19 cellular contexts compared by ENCODE assay signal in genomic region chr12:30820406-30820946, GRCh38.
"Had no signal": no experiment of that assay in that cellular context is flagged by ENCODE, and none has a peak within 500 bp of the region (broad histone marks: within the 10 kb centered on the region; RNA-seq: fewer than 3 reads in every experiment).

No MANE protein-coding gene starts in this region.

- H3K4me3 ChIP-seq: cardiac muscle cell, left ventricle myocardium inferior, tibial artery had no signal

- H3K27ac ChIP-seq: cardiac muscle cell, epithelial cell of prostate, left ventricle myocardium inferior, tibial artery had no signal

- H3K9me3 ChIP-seq: left ventricle myocardium inferior, tibial artery had no signal

- H3K36me3 Mint-ChIP-seq: activated CD4-positive, alpha-beta memory T cell treated with anti-CD3 and anti-CD28 coated beads for 36 hours; activated naive CD8-positive, alpha-beta T cell treated with anti-CD3 and anti-CD28 coated beads for 36 hours; naive thymus-derived CD4-positive, alpha-beta T cell; WTC11 had no signal

- DNase-seq: activated CD4-positive, alpha-beta memory T cell treated with anti-CD3 and anti-CD28 coated beads for 36 hours; activated CD4-positive, alpha-beta T cell treated with anti-CD3 and anti-CD28 coated beads for 4 hours; activated naive CD8-positive, alpha-beta T cell treated with anti-CD3 and anti-CD28 coated beads for 36 hours; amniotic stem cell; effector memory CD4-positive, alpha-beta T cell; kidney glomerular epithelial cell; left ventricle myocardium inferior; naive thymus-derived CD4-positive, alpha-beta T cell; nucleus accumbens; stimulated activated CD4-positive, alpha-beta T cell treated with anti-CD3 and anti-CD28 coated beads, Interleukin-12 subunit alpha, Interleukin-12 subunit beta, amount 100 ng/mL, for 4 hours; stimulated activated CD4-positive, alpha-beta T cell treated with anti-CD3 and anti-CD28 coated beads, Interleukin-1b, Interleukin-23, amount 100 ng/mL, for 48 hours; stimulated activated CD8-positive, alpha-beta memory T cell treated with anti-CD3 and anti-CD28 coated beads, Interleukin-4, amount 100 ng/mL, for 48 hours; stimulated activated naive CD4-positive, alpha-beta T cell; T-helper 2 cell; tibial artery had no signal

- H3K27ac Mint-ChIP-seq: activated CD4-positive, alpha-beta memory T cell treated with anti-CD3 and anti-CD28 coated beads for 36 hours; activated naive CD8-positive, alpha-beta T cell treated with anti-CD3 and anti-CD28 coated beads for 36 hours; dendritic cell treated with granulocyte-macrophage colony-stimulating factor and Interleukin-4, amounts not matched to agents 40 ng/mL and 50 ng/mL, for 4 days; naive thymus-derived CD4-positive, alpha-beta T cell; WTC11 had no signal

- H3K9me3 Mint-ChIP-seq: activated CD4-positive, alpha-beta memory T cell treated with anti-CD3 and anti-CD28 coated beads for 36 hours; activated naive CD8-positive, alpha-beta T cell treated with anti-CD3 and anti-CD28 coated beads for 36 hours; dendritic cell treated with granulocyte-macrophage colony-stimulating factor and Interleukin-4, amounts not matched to agents 40 ng/mL and 50 ng/mL, for 4 days; WTC11 had no signal

- H3K36me3 ChIP-seq: cardiac muscle cell, left ventricle myocardium inferior, tibial artery had no signal

- H3K4me3 Mint-ChIP-seq: activated CD4-positive, alpha-beta memory T cell treated with anti-CD3 and anti-CD28 coated beads for 36 hours; activated naive CD8-positive, alpha-beta T cell treated with anti-CD3 and anti-CD28 coated beads for 36 hours; dendritic cell treated with granulocyte-macrophage colony-stimulating factor and Interleukin-4, amounts not matched to agents 40 ng/mL and 50 ng/mL, for 4 days; naive thymus-derived CD4-positive, alpha-beta T cell; WTC11 had no signal
